ENCODE assay signal across 13 cellular contexts in the genomic region with DNA sequence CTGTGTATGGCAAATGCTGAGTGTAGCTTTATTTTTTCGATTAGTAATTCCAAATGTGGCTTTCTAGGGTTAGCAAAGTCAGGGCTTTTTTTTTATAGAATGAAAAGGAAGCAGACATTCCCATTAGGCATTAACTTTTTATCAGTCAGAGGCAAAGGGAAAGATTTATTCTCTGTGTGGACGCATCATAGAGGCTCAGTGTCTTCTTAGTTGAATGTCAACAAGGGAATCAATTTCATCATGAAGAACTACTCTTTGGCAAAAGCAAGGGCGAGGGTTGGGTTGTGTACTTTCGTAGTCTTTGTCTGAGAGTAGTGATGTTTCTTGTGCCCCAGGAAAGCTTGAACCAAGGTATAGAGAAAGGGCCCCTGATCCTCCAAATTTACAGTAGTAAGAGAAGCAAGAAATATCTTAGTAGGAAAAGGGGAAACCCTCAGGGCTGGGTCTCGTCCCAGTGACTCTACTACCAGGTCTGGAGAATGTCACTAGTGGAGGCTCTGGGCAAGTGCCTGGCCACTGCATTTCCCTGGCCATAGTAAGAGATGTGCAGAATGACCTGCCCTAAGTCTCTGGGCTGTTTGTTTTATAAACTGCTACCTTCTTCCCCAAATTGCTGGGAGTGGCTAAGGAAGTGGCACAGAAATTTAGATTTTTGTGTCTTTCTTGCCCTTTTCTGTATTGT. TPM values are rescaled to one million over a fixed set of nuclear protein-coding genes. Genes with fewer than 3 reads are reported as not detected.
DNase-seq lines count a peak whose midpoint lies in the region; ATAC-seq, FAIRE-seq and TF ChIP-seq lines count a peak whose summit lies in the region.
"Had no signal": no experiment of that assay in that cellular context is flagged by ENCODE, and none has a peak within 500 bp of the region (broad histone marks: within the 10 kb centered on the region; RNA-seq: fewer than 3 reads in every experiment).

No MANE protein-coding gene starts in this region.

- H3K9me3 ChIP-seq in esophagus muscularis mucosa = no peaks in the 10 kb centered on the region
- H3K9me3 ChIP-seq in neural progenitor cell (ENCODE audit: low read depth) = no peaks in the 10 kb centered on the region
- no peaks in the 10 kb centered on the region for H3K9me3 ChIP-seq in tibial artery

- H3F3A ChIP-seq in neural progenitor cell (ENCODE audit: low read depth) = peaks cover 71% of the 10 kb centered on the region

- 39% methylated on average over 5 of the region's 5 CpGs for WGBS in esophagus muscularis mucosa

- FAIRE-seq in RCC 7860 (lab: Jason Lieb, UNC) = peak; percentile 84
- FAIRE-seq: endometrium had no signal

- peaks cover 95% of the 10 kb centered on the region for H3K79me2 ChIP-seq in neural progenitor cell (ENCODE audit: low read depth)

- peak overlapping the region; percentile 73 to 83 (median 78) for H3K27ac ChIP-seq in esophagus muscularis mucosa (replicated peaks in 1 of 4)
- peak overlapping the region; percentile 99 for H3K27ac ChIP-seq in neural progenitor cell
- H3K27ac ChIP-seq in tibial artery = peak overlapping the region; percentile 74 to 78

- H3K27me3 ChIP-seq in esophagus muscularis mucosa (no peaks in the 10 kb centered on the region), neural progenitor cell (no peaks in the 10 kb centered on the region), tibial artery (no peaks in the 10 kb centered on the region)

- no peaks in the 10 kb centered on the region for H3K9me3 Mint-ChIP-seq in neural progenitor cell
- no peaks in the 10 kb centered on the region for H3K9me3 Mint-ChIP-seq in stimulated activated effector memory CD8-positive, alpha-beta T cell treated with anti-CD3 and anti-CD28 coated beads, Interleukin-12 subunit alpha, Interleukin-12 subunit beta, amount 100 ng/mL, for 72 hours
- H3K9me3 Mint-ChIP-seq: activated B cell treated with CpG ODN at 0.5 μM for 24 hours; CD8-positive, alpha-beta T cell had no signal

- H2AFZ ChIP-seq in neural progenitor cell (replicated peaks) = no peak overlapping the region

- intact Hi-C loops in esophagus muscularis mucosa (cut with DNase I) = loop anchor here (5.0 kb wide), 1 partner anchor 67 kb away; no protein-coding TSS in a partner anchor
- intact Hi-C loops in tibial artery (cut with DNase I; ENCODE audit: low total_unique reads) = no loop called here

- H3K4me1 Mint-ChIP-seq in neural progenitor cell = peaks cover 87% of the 10 kb centered on the region
- no peaks in the 10 kb centered on the region for H3K4me1 Mint-ChIP-seq in stimulated activated effector memory CD8-positive, alpha-beta T cell treated with anti-CD3 and anti-CD28 coated beads, Interleukin-12 subunit alpha, Interleukin-12 subunit beta, amount 100 ng/mL, for 72 hours
- H3K4me1 Mint-ChIP-seq: activated B cell treated with CpG ODN at 0.5 μM for 24 hours had no signal

- H3K36me3 ChIP-seq in esophagus muscularis mucosa (no peaks in the 10 kb centered on the region), neural progenitor cell (no peaks in the 10 kb centered on the region), tibial artery (no peaks in the 10 kb centered on the region)

- ATAC-seq in stimulated activated effector memory CD8-positive, alpha-beta T cell treated with anti-CD3 and anti-CD28 coated beads, Interleukin-12 subunit alpha, Interleukin-12 subunit beta, amount 100 ng/mL, for 72 hours = no peak
- ATAC-seq: CD8-positive, alpha-beta T cell had no signal

- H3K36me3 Mint-ChIP-seq in neural progenitor cell = no peaks in the 10 kb centered on the region
- H3K36me3 Mint-ChIP-seq in stimulated activated effector memory CD8-positive, alpha-beta T cell treated with anti-CD3 and anti-CD28 coated beads, Interleukin-12 subunit alpha, Interleukin-12 subunit beta, amount 100 ng/mL, for 72 hours = no peaks in the 10 kb centered on the region
- H3K36me3 Mint-ChIP-seq: CD8-positive, alpha-beta T cell had no signal

- H3K4me3 Mint-ChIP-seq in neural progenitor cell = peak overlapping the region; percentile 13
- no peak overlapping the region for H3K4me3 Mint-ChIP-seq in stimulated activated effector memory CD8-positive, alpha-beta T cell treated with anti-CD3 and anti-CD28 coated beads, Interleukin-12 subunit alpha, Interleukin-12 subunit beta, amount 100 ng/mL, for 72 hours
- H3K4me3 Mint-ChIP-seq: activated B cell treated with CpG ODN at 0.5 μM for 24 hours; CD8-positive, alpha-beta T cell had no signal

- no peak for TF ChIP-seq POLR2A in esophagus muscularis mucosa (IDR thresholded peaks at IDR 0.05; ENCODE audit: low read depth)

- peaks cover 40% of the 10 kb centered on the region for H4K20me1 ChIP-seq in neural progenitor cell (ENCODE audit: low read depth)

- no peaks in the 10 kb centered on the region for H3K27me3 Mint-ChIP-seq in neural progenitor cell (ENCODE audit: insufficient read depth, low read depth)
- H3K27me3 Mint-ChIP-seq: activated B cell treated with CpG ODN at 0.5 μM for 24 hours had no signal

- no peak for TF ChIP-seq EP300 in esophagus muscularis mucosa (IDR thresholded peaks at IDR 0.05)

- H3K4me3 ChIP-seq in esophagus muscularis mucosa = no peak overlapping the region
- peak overlapping the region; percentile 29 for H3K4me3 ChIP-seq in neural progenitor cell
- no peak overlapping the region for H3K4me3 ChIP-seq in tibial artery

- H3K4me2 ChIP-seq in neural progenitor cell = peak overlapping the region; percentile 70

- no peak for DNase-seq in RCC 7860 (ENCODE audit: low spot score)
- DNase-seq in esophagus muscularis mucosa (ENCODE audit: extremely low spot score) = no peak
- no peak for DNase-seq in neural progenitor cell (ENCODE audit: low spot score)
- DNase-seq in tibial artery = no peak
- no peak for DNase-seq in SIG-M5 (lab: John Stamatoyannopoulos, UW)
- no peak for DNase-seq in stimulated activated effector memory CD8-positive, alpha-beta T cell treated with anti-CD3 and anti-CD28 coated beads, Interleukin-12 subunit alpha, Interleukin-12 subunit beta, amount 100 ng/mL, for 72 hours (ENCODE audit: low spot score in 2 of 2)
- DNase-seq in occipital lobe (lab: John Stamatoyannopoulos, UW) = no peak
- DNase-seq: activated B cell treated with CpG ODN at 0.5 μM for 24 hours; CD8-positive, alpha-beta T cell; GDM1; NK-92 treated with Interleukin-12 subunit alpha and Interleukin-12 subunit beta, amount 100 ng/mL, for 24 hours; stimulated activated CD8-positive, alpha-beta memory T cell treated with anti-CD3 and anti-CD28 coated beads, Interleukin-4, amount 100 ng/mL, for 48 hours had no signal

- peak overlapping the region; percentile 94 for H3K27ac Mint-ChIP-seq in neural progenitor cell
- no peak overlapping the region for H3K27ac Mint-ChIP-seq in stimulated activated effector memory CD8-positive, alpha-beta T cell treated with anti-CD3 and anti-CD28 coated beads, Interleukin-12 subunit alpha, Interleukin-12 subunit beta, amount 100 ng/mL, for 72 hours
- H3K27ac Mint-ChIP-seq: activated B cell treated with CpG ODN at 0.5 μM for 24 hours; CD8-positive, alpha-beta T cell had no signal

- H3K4me1 ChIP-seq in esophagus muscularis mucosa (peaks cover 53 to 98% (median 93%) of the 10 kb centered on the region in 4 donors), neural progenitor cell (peaks cover 89% of the 10 kb centered on the region), tibial artery (peaks cover 0 to 98% (median 61%) of the 10 kb centered on the region in 4 donors)

- H3K9ac ChIP-seq in neural progenitor cell = peak overlapping the region; percentile 25

- TF ChIP-seq CTCF in esophagus muscularis mucosa (IDR thresholded peaks at IDR 0.05) (no peak), neural progenitor cell (IDR thresholded peaks at IDR 0.05) (no peak), tibial artery (IDR thresholded peaks at IDR 0.05) (no peak)

RNA-seq across cellular contexts. Expression of a gene that starts 30.0 kb away (rescaled TPM):
- total RNA-seq in esophagus muscularis mucosa (100 to 1,000 TPM; 386 to 627 (median 576) TPM), neural progenitor cell (ENCODE audit: low replicate concordance) (203 and 222 TPM in 2 replicates), occipital lobe (341 TPM)
